8 cellular contexts compared by ENCODE assay signal in genomic region chr9:93576296-93577044, GRCh38. TPM values are rescaled to one million over a fixed set of nuclear protein-coding genes. Genes with fewer than 3 reads are reported as not detected.
DNase-seq lines count a peak whose midpoint lies in the region; ATAC-seq and TF ChIP-seq lines count a peak whose summit lies in the region.

TSS of gene PHF2 (plus strand) at chr9:93576584. CDS start at chr9:93576774, 190 bp downstream.

- peak within 1 kb of the TSS; percentile 80 for H3K4me2 ChIP-seq in KMS-11

- no peak within 1 kb of the TSS for H3K27ac ChIP-seq in ACC112 (ENCODE audit: low read depth, low read length)
- peak within 1 kb of the TSS; percentile 27; the same call in 1 of the 2 replicates for H3K27ac ChIP-seq in KMS-11

- peak within 1 kb of the TSS; percentile 95 for H3K27ac Mint-ChIP-seq in neural crest cell (ENCODE audit: unreplicated experiment)

- peaks cover 49% of the 10 kb centered on the region for H3K79me2 ChIP-seq in ACC112 (ENCODE audit: control insufficient read depth, insufficient read depth, low read length, unreplicated experiment)
- peaks cover 19% of the 10 kb centered on the region; the same call in 1 of the 2 replicates for H3K79me2 ChIP-seq in KMS-11 (ENCODE audit: insufficient read depth, low read depth)

- in situ Hi-C loops in G401 (cut with HindIII; ENCODE audit: low sequenced_read_pairs): no loop called here

- peak; percentile 71 for DNase-seq in activated CD8-positive, alpha-beta memory T cell treated with anti-CD3 and anti-CD28 coated beads, Interleukin-2, amount 50 U/mL, for 48 hours
- DNase-seq in foreskin fibroblast (peak in 1 of 2 donors; percentile 60), neural crest cell (ENCODE audit: low read depth, low spot score) (no peak), G401 (ENCODE audit: low spot score) (no peak)

- no peak for TF ChIP-seq CTCF in KMS-11 (conservative IDR thresholded peaks at IDR 0.05; ENCODE audit: low read depth, low read length)
- no peak for TF ChIP-seq CTCF in foreskin fibroblast (IDR thresholded peaks at IDR 0.05; ENCODE audit: low read depth, low read length)
- TF ChIP-seq CTCF in neural crest cell (conservative IDR thresholded peaks at IDR 0.05): no peak

- peaks cover 2% of the 10 kb centered on the region for H3K9me3 Mint-ChIP-seq in neural crest cell

- peak within 1 kb of the TSS; percentile 83 for H3K9ac ChIP-seq in KMS-11

- no peaks in the 10 kb centered on the region for H4K20me1 ChIP-seq in KMS-11 (ENCODE audit: insufficient read depth)

- H3K4me3 Mint-ChIP-seq in neural crest cell: peak within 1 kb of the TSS; percentile 92

- H3K36me3 Mint-ChIP-seq in neural crest cell (ENCODE audit: low read depth): peaks cover 4% of the 10 kb centered on the region

- H3K4me3 ChIP-seq in ACC112 (ENCODE audit: low read depth, low read length) (peak within 1 kb of the TSS; percentile 95), KMS-11 (IDR thresholded peaks at IDR 0.05; ENCODE audit: insufficient read depth, low read depth, low read length) (no peak within 1 kb of the TSS), foreskin fibroblast (ENCODE audit: low read depth in 1 of 2, low read length in 2 of 2) (peak within 1 kb of the TSS; percentile 76 to 77)

- H3K4me1 Mint-ChIP-seq in neural crest cell: peaks cover 55% of the 10 kb centered on the region

- no peaks in the 10 kb centered on the region for H3K27me3 ChIP-seq in ACC112 (ENCODE audit: insufficient read depth, low read length)
- no peaks in the 10 kb centered on the region for H3K27me3 ChIP-seq in KMS-11 (ENCODE audit: insufficient read depth, low read depth)

- no peaks in the 10 kb centered on the region for H3K36me3 ChIP-seq in ACC112 (ENCODE audit: insufficient read depth, low read length)
- no peaks in the 10 kb centered on the region for H3K36me3 ChIP-seq in KMS-11 (ENCODE audit: insufficient read depth)

- H2AFZ ChIP-seq in ACC112 (ENCODE audit: low read length, unreplicated experiment) (peak within 1 kb of the TSS; percentile 65), KMS-11 (ENCODE audit: low read depth) (peak within 1 kb of the TSS; percentile 75)

- ATAC-seq in GM19035 (IDR thresholded peaks at IDR 0.05; ENCODE audit: unreplicated experiment) (peak; percentile 48), HG02981 (IDR thresholded peaks at IDR 0.05; ENCODE audit: unreplicated experiment) (no peak)

- peaks cover 12% of the 10 kb centered on the region for H3K4me1 ChIP-seq in ACC112 (ENCODE audit: control insufficient read depth, insufficient read depth, low read length, unreplicated experiment)
- peaks cover 5% of the 10 kb centered on the region for H3K4me1 ChIP-seq in KMS-11 (ENCODE audit: low read depth, poor library complexity, severe bottlenecking)

- H3K27me3 Mint-ChIP-seq in neural crest cell (ENCODE audit: low read depth): no peaks in the 10 kb centered on the region

RNA-seq across cellular contexts. Expression of gene PHF2, which starts in this region (rescaled TPM):
- 34.4 and 34.7 TPM in 2 replicates for total RNA-seq in neural crest cell
- 6.3 and 8.1 TPM in 2 replicates for total RNA-seq in G401 (2014; rRNA removed; shearing (Covaris generic))
